21 cellular contexts compared by ENCODE assay signal in the genomic region with DNA sequence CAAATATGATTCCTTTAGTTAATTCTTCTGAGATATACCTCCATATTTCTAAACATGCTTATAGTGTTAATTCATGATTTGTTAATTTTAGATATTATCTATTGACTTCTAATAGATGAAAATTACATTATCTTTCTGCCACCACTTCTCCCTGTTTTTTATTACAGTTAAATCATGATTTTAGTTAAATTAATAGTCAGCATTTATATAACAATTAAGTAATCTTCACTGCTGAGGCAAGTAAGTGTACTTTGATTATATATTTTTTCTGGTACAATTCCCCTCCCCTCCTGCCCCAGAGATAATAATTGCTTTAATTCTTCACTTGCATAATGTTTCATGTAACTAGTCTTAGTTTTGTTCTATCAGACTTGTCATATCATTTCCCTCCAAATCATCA.
"Had no signal": no experiment of that assay in that cellular context is flagged by ENCODE, and none has a peak within 500 bp of the region (broad histone marks: within the 10 kb centered on the region; RNA-seq: fewer than 3 reads in every experiment).

No MANE protein-coding gene starts in this region.

- H3K4me3 ChIP-seq: esophagus squamous epithelium, gastrocnemius medialis, tibial artery had no signal

- H3K9me3 ChIP-seq: esophagus squamous epithelium, gastrocnemius medialis, tibial artery had no signal

- ATAC-seq: gastrocnemius medialis; left ventricle myocardium superior; sciatic nerve; stimulated activated effector memory CD8-positive, alpha-beta T cell treated with anti-CD3 and anti-CD28 coated beads, Interleukin-12 subunit alpha, Interleukin-12 subunit beta, amount 100 ng/mL, for 72 hours; stimulated activated naive CD8-positive, alpha-beta T cell treated with anti-CD3 and anti-CD28 coated beads, Interleukin-15, amount 100 ng/mL, for 72 hours had no signal

- H3K27me3 ChIP-seq: esophagus squamous epithelium, tibial artery had no signal

- H3K4me3 Mint-ChIP-seq: mesothelial cell of epicardium; nephron progenitor cell; stimulated activated effector memory CD8-positive, alpha-beta T cell treated with anti-CD3 and anti-CD28 coated beads, Interleukin-12 subunit alpha, Interleukin-12 subunit beta, amount 100 ng/mL, for 72 hours; stimulated activated naive CD8-positive, alpha-beta T cell treated with anti-CD3 and anti-CD28 coated beads, Interleukin-15, amount 100 ng/mL, for 72 hours; T-helper 1 cell treated with Interleukin-12 subunit alpha and Interleukin-12 subunit beta and Interleukin-4 antibody, amounts not matched to agents 30 μg/mL and 1 μg/mL, for 36 hours had no signal

- H3K36me3 Mint-ChIP-seq: brain, mesothelial cell of epicardium had no signal

- FAIRE-seq: small intestine had no signal

- H3K36me3 ChIP-seq: gastrocnemius medialis, tibial artery had no signal

- DNase-seq: activated CD4-positive, alpha-beta T cell treated with anti-CD3 and anti-CD28 coated beads, Interleukin-2, amount 50 U/mL, for 4 hours; activated naive CD4-positive, alpha-beta T cell treated with Interleukin-2 at 50 U/mL for 16 hours; activated T-cell treated with anti-CD3 and anti-CD28 coated beads, Interleukin-2, amount 50 U/mL, for 48 hours; caudate nucleus; effector memory CD4-positive, alpha-beta T cell; esophagus squamous epithelium; gastrocnemius medialis; hippocampal formation; left ventricle myocardium superior; mammary epithelial cell; nephron progenitor cell; nucleus accumbens; small intestine; stimulated activated CD4-positive, alpha-beta T cell treated with anti-CD3 and anti-CD28 coated beads, Interleukin-2, amount 100 ng/mL, for 24 hours; stimulated activated naive CD8-positive, alpha-beta T cell treated with anti-CD3 and anti-CD28 coated beads, Interleukin-15, amount 100 ng/mL, for 72 hours; tibial artery had no signal

- H3K27ac Mint-ChIP-seq: brain; mesothelial cell of epicardium; nephron progenitor cell; stimulated activated effector memory CD8-positive, alpha-beta T cell treated with anti-CD3 and anti-CD28 coated beads, Interleukin-12 subunit alpha, Interleukin-12 subunit beta, amount 100 ng/mL, for 72 hours; stimulated activated naive CD8-positive, alpha-beta T cell treated with anti-CD3 and anti-CD28 coated beads, Interleukin-15, amount 100 ng/mL, for 72 hours; T-helper 1 cell treated with Interleukin-12 subunit alpha and Interleukin-12 subunit beta and Interleukin-4 antibody, amounts not matched to agents 30 μg/mL and 1 μg/mL, for 36 hours had no signal

- H3K27ac ChIP-seq: esophagus squamous epithelium, gastrocnemius medialis, tibial artery had no signal

- H3K9me3 Mint-ChIP-seq: brain; mesothelial cell of epicardium; nephron progenitor cell; stimulated activated effector memory CD8-positive, alpha-beta T cell treated with anti-CD3 and anti-CD28 coated beads, Interleukin-12 subunit alpha, Interleukin-12 subunit beta, amount 100 ng/mL, for 72 hours; stimulated activated naive CD8-positive, alpha-beta T cell treated with anti-CD3 and anti-CD28 coated beads, Interleukin-15, amount 100 ng/mL, for 72 hours; T-helper 1 cell treated with Interleukin-12 subunit alpha and Interleukin-12 subunit beta and Interleukin-4 antibody, amounts not matched to agents 30 μg/mL and 1 μg/mL, for 36 hours had no signal

- H3K27me3 Mint-ChIP-seq: stimulated activated naive CD8-positive, alpha-beta T cell treated with anti-CD3 and anti-CD28 coated beads, Interleukin-15, amount 100 ng/mL, for 72 hours had no signal
